21 cellular contexts compared by ENCODE assay signal in the genomic region with DNA sequence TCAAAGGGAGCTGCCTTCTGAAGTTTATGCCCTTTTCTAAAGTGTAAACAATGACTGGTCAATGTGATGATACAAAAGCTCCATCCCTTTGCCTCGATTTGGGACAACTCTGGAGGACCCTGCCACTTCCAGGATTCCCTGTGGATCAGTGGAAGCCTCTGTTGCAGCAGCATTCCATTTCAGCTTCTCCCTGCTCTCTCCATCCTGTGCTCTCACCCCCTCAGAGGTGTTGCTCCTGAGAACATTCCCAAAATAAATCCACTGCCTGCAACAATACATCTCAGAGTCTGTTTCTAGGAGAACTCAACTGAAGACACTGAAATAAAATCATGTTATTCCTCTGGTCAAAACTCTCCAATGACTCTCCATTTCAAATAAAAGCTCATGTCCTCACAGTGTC.
"Had no signal": no experiment of that assay in that cellular context is flagged by ENCODE, and none has a peak within 500 bp of the region (broad histone marks: within the 10 kb centered on the region; RNA-seq: fewer than 3 reads in every experiment).

No MANE protein-coding gene starts in this region.

- H3K27me3 ChIP-seq: neutrophil, pancreas, right lobe of liver, sigmoid colon, stomach, thyroid gland, tibial nerve, upper lobe of left lung, vagina had no signal

- H3K36me3 ChIP-seq: neutrophil, pancreas, prostate gland, right lobe of liver, sigmoid colon, stomach, thoracic aorta, thyroid gland, tibial nerve, upper lobe of left lung, vagina had no signal

- DNase-seq: naive thymus-derived CD8-positive, alpha-beta T cell; nephron progenitor cell; pancreas; right cardiac atrium; right lobe of liver; sigmoid colon; small intestine; stimulated activated CD4-positive, alpha-beta T cell treated with anti-CD3 and anti-CD28 coated beads, Interleukin-15, amount 100 ng/mL, for 24 hours; stimulated activated CD4-positive, alpha-beta T cell treated with anti-CD3 and anti-CD28 coated beads, Interleukin-2, amount 100 ng/mL, for 24 hours; stimulated activated CD4-positive, alpha-beta T cell treated with anti-CD3 and anti-CD28 coated beads, Interleukin-2, amount 100 ng/mL, for 48 hours; stimulated activated CD4-positive, alpha-beta T cell treated with anti-CD3 and anti-CD28 coated beads, Interleukin-4, amount 100 ng/mL, for 24 hours; stimulated activated naive B cell treated with anti-CD40 and anti-IgM and Interleukin-4, amounts not matched to agents 10 μg/mL and 1 μg/mL and 100 μg/mL, for 72 hours; stimulated activated naive CD4-positive, alpha-beta T cell treated with Interleukin-2 at 50 U/mL for 16 hours; stomach; thyroid gland; upper lobe of left lung had no signal

- H3K9me3 ChIP-seq: neutrophil, pancreas, prostate gland, right lobe of liver, sigmoid colon, stomach, thoracic aorta, thyroid gland, tibial nerve, upper lobe of left lung, vagina had no signal

- H3K4me1 ChIP-seq: pancreas, prostate gland, sigmoid colon, thyroid gland, vagina had no signal

- H3K4me3 ChIP-seq: pancreas, prostate gland, right lobe of liver, sigmoid colon, stomach, thoracic aorta, thyroid gland, tibial nerve, upper lobe of left lung, vagina had no signal

- H3K27ac ChIP-seq: neutrophil, pancreas, prostate gland, right lobe of liver, sigmoid colon, stomach, thoracic aorta, thyroid gland, tibial nerve, upper lobe of left lung, vagina had no signal
